Comparison of ENCODE assay signal across 1 cellular context in the genomic region with DNA sequence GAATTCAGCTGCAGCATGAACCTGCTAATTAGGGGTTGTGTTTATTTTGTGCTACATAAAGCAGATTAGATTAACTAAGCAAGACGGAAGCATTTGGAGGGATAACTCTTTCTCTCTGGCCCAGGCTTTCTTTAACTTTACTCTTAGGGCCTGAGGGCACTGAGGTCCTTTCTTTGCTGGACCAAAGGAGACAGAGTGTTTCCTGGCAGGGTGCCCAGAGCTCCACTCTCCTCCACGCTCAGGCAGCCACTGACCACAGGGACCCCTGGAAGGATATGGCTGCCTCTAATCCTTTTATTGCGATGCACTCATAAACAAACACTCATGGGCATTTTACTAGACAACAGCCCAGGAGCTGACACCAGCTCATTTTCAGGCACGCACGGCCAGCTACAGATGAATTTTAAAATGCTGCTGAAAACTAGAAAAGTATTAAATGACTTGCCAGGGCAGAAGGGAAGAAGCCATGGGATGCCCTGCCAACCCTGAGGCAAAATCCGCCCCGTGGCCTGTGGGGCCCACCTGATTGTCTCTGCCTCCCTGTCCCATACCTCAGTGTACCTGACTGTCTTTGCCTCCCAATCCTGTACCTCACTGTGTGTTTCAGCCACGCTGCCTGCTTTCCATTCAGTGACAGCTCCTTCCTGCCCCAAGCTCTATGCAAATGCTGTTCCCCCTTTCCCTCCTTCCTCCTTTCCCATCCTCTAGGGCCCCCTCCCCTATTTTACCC.
A peak's percentile ranks its signal among the peaks of the same experiment; 100 is the strongest.
TF ChIP-seq lines count a peak whose summit lies in the region.

No MANE protein-coding gene starts in this region.

TF ChIP-seq in HEK293, 187 proteins besides CTCF, POLR2A, EP300 and RAD21 (continues in another document):
- peak; percentile 51; the same call in 1 of the 2 replicates for TF ChIP-seq ZNF664 (tag by site-specific recombination; IDR thresholded peaks at IDR 0.05)
- peak; percentile 98 for TF ChIP-seq FEZF1 (tag by site-specific recombination; IDR thresholded peaks at IDR 0.05)
- TF ChIP-seq ZNF623 (tag by site-specific recombination; IDR thresholded peaks at IDR 0.05): no peak
- TF ChIP-seq PATZ1 (tag by site-specific recombination; IDR thresholded peaks at IDR 0.05): peak; percentile 45; the same call in 1 of the 2 replicates
- TF ChIP-seq ZNF670 (tag by site-specific recombination; IDR thresholded peaks at IDR 0.05; ENCODE audit: low read depth): no peak
- TF ChIP-seq ZFP69B (tag by site-specific recombination; IDR thresholded peaks at IDR 0.05): peak; percentile 89
- no peak for TF ChIP-seq ZNF791 (tag by site-specific recombination; IDR thresholded peaks at IDR 0.05)
- no peak for TF ChIP-seq SCRT1 (tag by site-specific recombination; IDR thresholded peaks at IDR 0.05; ENCODE audit: borderline replicate concordance)
- TF ChIP-seq ZNF707 (tag by site-specific recombination; IDR thresholded peaks at IDR 0.05): no peak
- TF ChIP-seq, protein P1, sequence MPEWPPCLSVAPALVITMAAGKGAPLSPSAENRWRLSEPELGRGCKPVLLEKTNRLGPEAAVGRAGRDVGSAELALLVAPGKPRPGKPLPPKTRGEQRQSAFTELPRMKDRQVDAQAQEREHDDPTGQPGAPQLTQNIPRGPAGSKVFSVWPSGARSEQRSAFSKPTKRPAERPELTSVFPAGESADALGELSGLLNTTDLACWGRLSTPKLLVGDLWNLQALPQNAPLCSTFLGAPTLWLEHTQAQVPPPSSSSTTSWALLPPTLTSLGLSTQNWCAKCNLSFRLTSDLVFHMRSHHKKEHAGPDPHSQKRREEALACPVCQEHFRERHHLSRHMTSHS (tag by site-specific recombination; IDR thresholded peaks at IDR 0.05): 0 out of 2 replicates have a peak, but pooled peaks have one; percentile 32
- no peak for TF ChIP-seq ZFHX2 (tag by site-specific recombination; conservative IDR thresholded peaks at IDR 0.05)
- peak; percentile 94 for TF ChIP-seq ZSCAN30 (tag by site-specific recombination; IDR thresholded peaks at IDR 0.05)
- no peak for TF ChIP-seq ZNF510 (tag by site-specific recombination; IDR thresholded peaks at IDR 0.05; ENCODE audit: insufficient replicate concordance)
- TF ChIP-seq GLI2 (tag by site-specific recombination; IDR thresholded peaks at IDR 0.05; ENCODE audit: borderline replicate concordance, low read depth): peak; percentile 16; the same call in 1 of the 2 replicates
- TF ChIP-seq, protein P2, sequence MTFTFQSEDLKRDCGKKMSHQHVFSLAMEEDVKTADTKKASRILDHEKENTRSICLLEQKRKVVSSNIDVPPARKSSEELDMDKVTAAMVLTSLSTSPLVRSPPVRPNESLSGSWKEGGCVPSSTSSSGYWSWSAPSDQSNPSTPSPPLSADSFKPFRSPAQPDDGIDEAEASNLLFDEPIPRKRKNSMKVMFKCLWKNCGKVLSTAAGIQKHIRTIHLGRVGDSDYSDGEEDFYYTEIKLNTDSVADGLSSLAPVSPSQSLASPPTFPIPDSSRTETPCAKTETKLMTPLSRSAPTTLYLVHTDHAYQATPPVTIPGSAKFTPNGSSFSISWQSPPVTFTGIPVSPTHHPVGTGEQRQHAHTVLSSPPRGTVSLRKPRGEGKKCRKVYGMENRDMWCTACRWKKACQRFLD (tag by site-specific recombination; IDR thresholded peaks at IDR 0.05): no peak
- TF ChIP-seq ZNF324 (tag by site-specific recombination; IDR thresholded peaks at IDR 0.05): peak; percentile 32; the same call in 1 of the 2 replicates
- TF ChIP-seq ZNF843 (tag by site-specific recombination; IDR thresholded peaks at IDR 0.05): peak; percentile 89
- TF ChIP-seq HIC1 (tag by site-specific recombination; IDR thresholded peaks at IDR 0.05): 0 out of 2 replicates have a peak, but pooled peaks have one; percentile 36
- no peak for TF ChIP-seq ZNF571 (tag by site-specific recombination; IDR thresholded peaks at IDR 0.05)
- peak; percentile 92 for TF ChIP-seq GLIS1 (tag by site-specific recombination; IDR thresholded peaks at IDR 0.05)
- TF ChIP-seq SP7 (tag by site-specific recombination; IDR thresholded peaks at IDR 0.05): peak; percentile 94
- peak; percentile 54; the same call in 1 of the 2 replicates for TF ChIP-seq ZNF366 (tag by site-specific recombination; conservative IDR thresholded peaks at IDR 0.05)
- TF ChIP-seq ZNF48 (tag by site-specific recombination; IDR thresholded peaks at IDR 0.05): no peak
- peak; percentile 68 for TF ChIP-seq ZNF596 (tag by site-specific recombination; IDR thresholded peaks at IDR 0.05)
- no peak for TF ChIP-seq ZNF426 (tag by site-specific recombination; IDR thresholded peaks at IDR 0.05)
- TF ChIP-seq KLF1 (tag by site-specific recombination; IDR thresholded peaks at IDR 0.05): no peak
- TF ChIP-seq, protein P3, sequence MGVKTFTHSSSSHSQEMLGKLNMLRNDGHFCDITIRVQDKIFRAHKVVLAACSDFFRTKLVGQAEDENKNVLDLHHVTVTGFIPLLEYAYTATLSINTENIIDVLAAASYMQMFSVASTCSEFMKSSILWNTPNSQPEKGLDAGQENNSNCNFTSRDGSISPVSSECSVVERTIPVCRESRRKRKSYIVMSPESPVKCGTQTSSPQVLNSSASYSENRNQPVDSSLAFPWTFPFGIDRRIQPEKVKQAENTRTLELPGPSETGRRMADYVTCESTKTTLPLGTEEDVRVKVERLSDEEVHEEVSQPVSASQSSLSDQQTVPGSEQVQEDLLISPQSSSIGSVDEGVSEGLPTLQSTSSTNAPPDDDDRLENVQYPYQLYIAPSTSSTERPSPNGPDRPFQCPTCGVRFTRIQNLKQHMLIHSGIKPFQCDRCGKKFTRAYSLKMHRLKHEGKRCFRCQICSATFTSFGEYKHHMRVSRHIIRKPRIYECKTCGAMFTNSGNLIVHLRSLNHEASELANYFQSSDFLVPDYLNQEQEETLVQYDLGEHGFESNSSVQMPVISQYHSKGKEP (tag by site-specific recombination; IDR thresholded peaks at IDR 0.05): peak; percentile 48; the same call in 1 of the 2 replicates
- TF ChIP-seq ZBTB48 (tag by site-specific recombination; IDR thresholded peaks at IDR 0.05): peak; percentile 63; the same call in 1 of the 2 replicates
- no peak for TF ChIP-seq PRDM2 (tag by site-specific recombination; IDR thresholded peaks at IDR 0.05; ENCODE audit: borderline replicate concordance)
- TF ChIP-seq IKZF3 (tag by site-specific recombination; IDR thresholded peaks at IDR 0.05): peak; percentile 62; the same call in 1 of the 2 replicates
- TF ChIP-seq, protein P4, sequence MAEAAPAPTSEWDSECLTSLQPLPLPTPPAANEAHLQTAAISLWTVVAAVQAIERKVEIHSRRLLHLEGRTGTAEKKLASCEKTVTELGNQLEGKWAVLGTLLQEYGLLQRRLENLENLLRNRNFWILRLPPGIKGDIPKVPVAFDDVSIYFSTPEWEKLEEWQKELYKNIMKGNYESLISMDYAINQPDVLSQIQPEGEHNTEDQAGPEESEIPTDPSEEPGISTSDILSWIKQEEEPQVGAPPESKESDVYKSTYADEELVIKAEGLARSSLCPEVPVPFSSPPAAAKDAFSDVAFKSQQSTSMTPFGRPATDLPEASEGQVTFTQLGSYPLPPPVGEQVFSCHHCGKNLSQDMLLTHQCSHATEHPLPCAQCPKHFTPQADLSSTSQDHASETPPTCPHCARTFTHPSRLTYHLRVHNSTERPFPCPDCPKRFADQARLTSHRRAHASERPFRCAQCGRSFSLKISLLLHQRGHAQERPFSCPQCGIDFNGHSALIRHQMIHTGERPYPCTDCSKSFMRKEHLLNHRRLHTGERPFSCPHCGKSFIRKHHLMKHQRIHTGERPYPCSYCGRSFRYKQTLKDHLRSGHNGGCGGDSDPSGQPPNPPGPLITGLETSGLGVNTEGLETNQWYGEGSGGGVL (tag by site-specific recombination; IDR thresholded peaks at IDR 0.05): no peak
- peak; percentile 92 for TF ChIP-seq ZNF692 (tag by site-specific recombination; IDR thresholded peaks at IDR 0.05)
- no peak for TF ChIP-seq ZBTB8A (tag by site-specific recombination; IDR thresholded peaks at IDR 0.05)
- no peak for TF ChIP-seq ZNF654 (tag by site-specific recombination; IDR thresholded peaks at IDR 0.05; ENCODE audit: low read depth)
- TF ChIP-seq ZEB2 (tag by site-specific recombination; IDR thresholded peaks at IDR 0.05): 0 out of 2 replicates have a peak, but pooled peaks have one; percentile 42
- 0 out of 2 replicates have a peak, but pooled peaks have one; percentile 26 for TF ChIP-seq WT1 (tag by site-specific recombination; IDR thresholded peaks at IDR 0.05)
- TF ChIP-seq ZNF449 (tag by site-specific recombination; IDR thresholded peaks at IDR 0.05): peak; percentile 57; the same call in 1 of the 2 replicates
